In the genomic region with DNA sequence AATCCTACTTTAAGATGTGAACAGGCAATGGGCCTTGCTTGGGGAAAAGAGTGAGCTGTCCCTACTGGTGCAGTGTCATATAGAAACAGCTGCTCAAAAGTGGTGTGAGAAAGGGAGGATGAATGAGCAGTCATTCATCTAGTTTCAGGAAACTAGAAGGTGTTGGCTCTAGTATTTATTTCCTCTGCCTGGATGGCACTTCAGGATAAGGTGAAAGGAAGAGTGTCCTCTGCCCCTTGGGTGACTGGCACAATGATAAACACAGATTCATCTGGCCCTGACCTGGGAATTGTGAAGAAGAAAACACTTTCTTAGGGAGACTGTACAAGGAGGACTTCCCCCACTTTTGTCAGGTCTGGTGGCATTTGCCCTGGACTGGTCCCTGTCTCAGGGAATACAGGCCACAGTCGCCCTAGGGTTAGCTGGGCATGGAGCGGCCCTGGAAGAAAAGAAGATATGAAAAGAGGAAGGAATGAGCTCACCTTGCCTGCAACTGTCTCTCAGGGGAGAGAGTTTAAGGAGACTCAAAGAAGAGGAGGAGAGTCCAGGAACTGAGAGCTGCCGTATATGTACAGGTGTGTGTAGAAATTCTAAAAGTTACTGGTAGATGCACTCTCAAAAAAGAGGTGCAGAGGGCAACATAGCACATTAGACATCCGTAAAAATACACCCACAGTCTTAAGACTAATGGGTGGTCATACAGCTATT, we compare ENCODE assay signal across 1 cellular context.
TF ChIP-seq lines count a peak whose summit lies in the region.

No MANE protein-coding gene starts in this region.

TF ChIP-seq in GM23338, 12 proteins besides CTCF, POLR2A, EP300 and RAD21:
- TF ChIP-seq, protein P1, sequence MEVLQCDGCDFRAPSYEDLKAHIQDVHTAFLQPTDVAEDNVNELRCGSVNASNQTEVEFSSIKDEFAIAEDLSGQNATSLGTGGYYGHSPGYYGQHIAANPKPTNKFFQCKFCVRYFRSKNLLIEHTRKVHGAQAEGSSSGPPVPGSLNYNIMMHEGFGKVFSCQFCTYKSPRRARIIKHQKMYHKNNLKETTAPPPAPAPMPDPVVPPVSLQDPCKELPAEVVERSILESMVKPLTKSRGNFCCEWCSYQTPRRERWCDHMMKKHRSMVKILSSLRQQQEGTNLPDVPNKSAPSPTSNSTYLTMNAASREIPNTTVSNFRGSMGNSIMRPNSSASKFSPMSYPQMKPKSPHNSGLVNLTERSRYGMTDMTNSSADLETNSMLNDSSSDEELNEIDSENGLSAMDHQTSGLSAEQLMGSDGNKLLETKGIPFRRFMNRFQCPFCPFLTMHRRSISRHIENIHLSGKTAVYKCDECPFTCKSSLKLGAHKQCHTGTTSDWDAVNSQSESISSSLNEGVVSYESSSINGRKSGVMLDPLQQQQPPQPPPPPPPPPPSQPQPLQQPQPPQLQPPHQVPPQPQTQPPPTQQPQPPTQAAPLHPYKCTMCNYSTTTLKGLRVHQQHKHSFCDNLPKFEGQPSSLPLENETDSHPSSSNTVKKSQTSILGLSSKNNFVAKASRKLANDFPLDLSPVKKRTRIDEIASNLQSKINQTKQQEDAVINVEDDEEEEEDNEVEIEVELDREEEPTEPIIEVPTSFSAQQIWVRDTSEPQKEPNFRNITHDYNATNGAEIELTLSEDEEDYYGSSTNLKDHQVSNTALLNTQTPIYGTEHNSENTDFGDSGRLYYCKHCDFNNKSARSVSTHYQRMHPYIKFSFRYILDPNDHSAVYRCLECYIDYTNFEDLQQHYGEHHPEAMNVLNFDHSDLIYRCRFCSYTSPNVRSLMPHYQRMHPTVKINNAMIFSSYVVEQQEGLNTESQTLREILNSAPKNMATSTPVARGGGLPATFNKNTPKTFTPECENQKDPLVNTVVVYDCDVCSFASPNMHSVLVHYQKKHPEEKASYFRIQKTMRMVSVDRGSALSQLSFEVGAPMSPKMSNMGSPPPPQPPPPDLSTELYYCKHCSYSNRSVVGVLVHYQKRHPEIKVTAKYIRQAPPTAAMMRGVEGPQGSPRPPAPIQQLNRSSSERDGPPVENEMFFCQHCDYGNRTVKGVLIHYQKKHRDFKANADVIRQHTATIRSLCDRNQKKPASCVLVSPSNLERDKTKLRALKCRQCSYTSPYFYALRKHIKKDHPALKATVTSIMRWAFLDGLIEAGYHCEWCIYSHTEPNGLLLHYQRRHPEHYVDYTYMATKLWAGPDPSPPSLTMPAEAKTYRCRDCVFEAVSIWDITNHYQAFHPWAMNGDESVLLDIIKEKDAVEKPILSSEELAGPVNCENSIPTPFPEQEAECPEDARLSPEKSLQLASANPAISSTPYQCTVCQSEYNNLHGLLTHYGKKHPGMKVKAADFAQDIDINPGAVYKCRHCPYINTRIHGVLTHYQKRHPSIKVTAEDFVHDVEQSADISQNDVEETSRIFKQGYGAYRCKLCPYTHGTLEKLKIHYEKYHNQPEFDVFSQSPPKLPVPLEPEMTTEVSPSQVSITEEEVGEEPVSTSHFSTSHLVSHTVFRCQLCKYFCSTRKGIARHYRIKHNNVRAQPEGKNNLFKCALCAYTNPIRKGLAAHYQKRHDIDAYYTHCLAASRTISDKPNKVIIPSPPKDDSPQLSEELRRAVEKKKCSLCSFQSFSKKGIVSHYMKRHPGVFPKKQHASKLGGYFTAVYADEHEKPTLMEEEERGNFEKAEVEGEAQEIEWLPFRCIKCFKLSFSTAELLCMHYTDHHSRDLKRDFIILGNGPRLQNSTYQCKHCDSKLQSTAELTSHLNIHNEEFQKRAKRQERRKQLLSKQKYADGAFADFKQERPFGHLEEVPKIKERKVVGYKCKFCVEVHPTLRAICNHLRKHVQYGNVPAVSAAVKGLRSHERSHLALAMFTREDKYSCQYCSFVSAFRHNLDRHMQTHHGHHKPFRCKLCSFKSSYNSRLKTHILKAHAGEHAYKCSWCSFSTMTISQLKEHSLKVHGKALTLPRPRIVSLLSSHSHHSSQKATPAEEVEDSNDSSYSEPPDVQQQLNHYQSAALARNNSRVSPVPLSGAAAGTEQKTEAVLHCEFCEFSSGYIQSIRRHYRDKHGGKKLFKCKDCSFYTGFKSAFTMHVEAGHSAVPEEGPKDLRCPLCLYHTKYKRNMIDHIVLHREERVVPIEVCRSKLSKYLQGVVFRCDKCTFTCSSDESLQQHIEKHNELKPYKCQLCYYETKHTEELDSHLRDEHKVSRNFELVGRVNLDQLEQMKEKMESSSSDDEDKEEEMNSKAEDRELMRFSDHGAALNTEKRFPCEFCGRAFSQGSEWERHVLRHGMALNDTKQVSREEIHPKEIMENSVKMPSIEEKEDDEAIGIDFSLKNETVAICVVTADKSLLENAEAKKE (CRISPR knock-in tag; IDR thresholded peaks at IDR 0.05) = no peak
- TF ChIP-seq ZNF114 (CRISPR knock-in tag; IDR thresholded peaks at IDR 0.05) (no peak), CREB1 (CRISPR knock-in tag; IDR thresholded peaks at IDR 0.05; ENCODE audit: low read depth) (no peak), EZH2 (IDR thresholded peaks at IDR 0.05; ENCODE audit: low read depth, unreplicated experiment) (no peak), POLR2AphosphoS5 (IDR thresholded peaks at IDR 0.05; ENCODE audit: low read depth) (no peak), ZNF331 (CRISPR knock-in tag; IDR thresholded peaks at IDR 0.05; ENCODE audit: low read depth) (no peak), EZH2phosphoT487 (IDR thresholded peaks at IDR 0.05; ENCODE audit: unreplicated experiment) (no peak), STAT1 (IDR thresholded peaks at IDR 0.05; ENCODE audit: unreplicated experiment) (no peak), NANOG (IDR thresholded peaks at IDR 0.05; ENCODE audit: borderline replicate concordance) (no peak), JUNB (IDR thresholded peaks at IDR 0.05; ENCODE audit: unreplicated experiment) (no peak)
- TF ChIP-seq, protein P2, sequence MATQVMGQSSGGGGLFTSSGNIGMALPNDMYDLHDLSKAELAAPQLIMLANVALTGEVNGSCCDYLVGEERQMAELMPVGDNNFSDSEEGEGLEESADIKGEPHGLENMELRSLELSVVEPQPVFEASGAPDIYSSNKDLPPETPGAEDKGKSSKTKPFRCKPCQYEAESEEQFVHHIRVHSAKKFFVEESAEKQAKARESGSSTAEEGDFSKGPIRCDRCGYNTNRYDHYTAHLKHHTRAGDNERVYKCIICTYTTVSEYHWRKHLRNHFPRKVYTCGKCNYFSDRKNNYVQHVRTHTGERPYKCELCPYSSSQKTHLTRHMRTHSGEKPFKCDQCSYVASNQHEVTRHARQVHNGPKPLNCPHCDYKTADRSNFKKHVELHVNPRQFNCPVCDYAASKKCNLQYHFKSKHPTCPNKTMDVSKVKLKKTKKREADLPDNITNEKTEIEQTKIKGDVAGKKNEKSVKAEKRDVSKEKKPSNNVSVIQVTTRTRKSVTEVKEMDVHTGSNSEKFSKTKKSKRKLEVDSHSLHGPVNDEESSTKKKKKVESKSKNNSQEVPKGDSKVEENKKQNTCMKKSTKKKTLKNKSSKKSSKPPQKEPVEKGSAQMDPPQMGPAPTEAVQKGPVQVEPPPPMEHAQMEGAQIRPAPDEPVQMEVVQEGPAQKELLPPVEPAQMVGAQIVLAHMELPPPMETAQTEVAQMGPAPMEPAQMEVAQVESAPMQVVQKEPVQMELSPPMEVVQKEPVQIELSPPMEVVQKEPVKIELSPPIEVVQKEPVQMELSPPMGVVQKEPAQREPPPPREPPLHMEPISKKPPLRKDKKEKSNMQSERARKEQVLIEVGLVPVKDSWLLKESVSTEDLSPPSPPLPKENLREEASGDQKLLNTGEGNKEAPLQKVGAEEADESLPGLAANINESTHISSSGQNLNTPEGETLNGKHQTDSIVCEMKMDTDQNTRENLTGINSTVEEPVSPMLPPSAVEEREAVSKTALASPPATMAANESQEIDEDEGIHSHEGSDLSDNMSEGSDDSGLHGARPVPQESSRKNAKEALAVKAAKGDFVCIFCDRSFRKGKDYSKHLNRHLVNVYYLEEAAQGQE (IDR thresholded peaks at IDR 0.05; ENCODE audit: unreplicated experiment) = no peak
- TF ChIP-seq, protein P3, sequence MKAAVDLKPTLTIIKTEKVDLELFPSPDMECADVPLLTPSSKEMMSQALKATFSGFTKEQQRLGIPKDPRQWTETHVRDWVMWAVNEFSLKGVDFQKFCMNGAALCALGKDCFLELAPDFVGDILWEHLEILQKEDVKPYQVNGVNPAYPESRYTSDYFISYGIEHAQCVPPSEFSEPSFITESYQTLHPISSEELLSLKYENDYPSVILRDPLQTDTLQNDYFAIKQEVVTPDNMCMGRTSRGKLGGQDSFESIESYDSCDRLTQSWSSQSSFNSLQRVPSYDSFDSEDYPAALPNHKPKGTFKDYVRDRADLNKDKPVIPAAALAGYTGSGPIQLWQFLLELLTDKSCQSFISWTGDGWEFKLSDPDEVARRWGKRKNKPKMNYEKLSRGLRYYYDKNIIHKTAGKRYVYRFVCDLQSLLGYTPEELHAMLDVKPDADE (IDR thresholded peaks at IDR 0.05) = no peak
